Comparison of ENCODE assay signal across 9 cellular contexts in the genomic region with DNA sequence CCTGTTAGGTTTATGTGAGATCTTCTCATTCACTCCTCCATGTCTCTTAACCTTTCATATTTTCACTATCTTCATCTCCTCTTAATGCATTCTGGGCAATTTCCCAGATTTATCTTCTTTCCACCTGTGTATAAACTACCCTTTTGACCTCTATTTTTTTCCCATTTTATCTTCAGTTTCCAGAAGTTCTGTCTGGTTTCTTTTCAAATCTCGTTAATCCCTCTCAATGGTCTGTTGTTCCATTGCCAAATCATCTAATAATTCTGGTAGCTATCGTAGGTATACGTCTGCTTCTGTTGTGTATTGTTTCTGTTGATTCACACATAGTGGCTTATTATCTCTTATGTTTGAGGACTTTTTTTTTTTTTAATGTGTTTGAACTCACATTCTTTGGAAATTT. TPM values are rescaled to one million over a fixed set of nuclear protein-coding genes. Genes with fewer than 3 reads are reported as not detected.
"Had no signal": no experiment of that assay in that cellular context is flagged by ENCODE, and none has a peak within 500 bp of the region (broad histone marks: within the 10 kb centered on the region; RNA-seq: fewer than 3 reads in every experiment).

No MANE protein-coding gene starts in this region.

- H3K4me2 ChIP-seq: GM23338 had no signal

- H3K9me3 Mint-ChIP-seq: GM23338, HFFc6, IgD-negative memory B cell had no signal

- H3K4me3 Mint-ChIP-seq: GM23338, H9, HFFc6, IgD-negative memory B cell had no signal

- H3K4me1 Mint-ChIP-seq: GM23338 had no signal

- H3K27ac Mint-ChIP-seq: GM23338, H9, HFFc6 had no signal

- H3K4me3 ChIP-seq: GM23338 had no signal

- H2AFZ ChIP-seq: GM23338 had no signal

- FAIRE-seq: H1, H54, HTR-8/SVneo had no signal

- DNase-seq: H9, HCEC 1CT, HFFc6, KG1 had no signal

- ATAC-seq: GM23338 had no signal

RNA-seq across cellular contexts. Expression of gene PTPRF, which starts 51.3 kb away (rescaled TPM):
- polyA plus RNA-seq: IgD-negative memory B cell had no signal
